16 cellular contexts compared by ENCODE assay signal in genomic region chr18:31509571-31509970, GRCh38. TPM values are rescaled to one million over a fixed set of nuclear protein-coding genes. Genes with fewer than 3 reads are reported as not detected.
"Had no signal": no experiment of that assay in that cellular context is flagged by ENCODE, and none has a peak within 500 bp of the region (broad histone marks: within the 10 kb centered on the region; RNA-seq: fewer than 3 reads in every experiment).

No MANE protein-coding gene starts in this region.

- ATAC-seq: activated naive CD4-positive, alpha-beta T cell treated with anti-CD3 and anti-CD28 coated beads, Interleukin-2, amount 50 U/mL, for 72 hours; gastroesophageal sphincter; natural killer cell; sciatic nerve; stimulated activated memory B cell treated with anti-CD40 and anti-IgM and Interleukin-4, amounts not matched to agents 10 μg/mL and 1 μg/mL and 100 μg/mL, for 72 hours had no signal

- H3K27ac ChIP-seq: adrenal gland, gastroesophageal sphincter, heart left ventricle, ovary, thoracic aorta, WERI-Rb-1 had no signal

- H3K27me3 ChIP-seq: cardiac muscle cell, gastroesophageal sphincter, heart left ventricle, ovary had no signal

- DNase-seq: activated CD4-positive, alpha-beta T cell treated with anti-CD3 and anti-CD28 coated beads, Interleukin-2, amount 50 U/mL, for 4 hours; activated gamma-delta T cell; adrenal gland; erythroblast; heart left ventricle; immature natural killer cell; natural killer cell; ovary; stimulated activated CD4-positive, alpha-beta T cell treated with anti-CD3 and anti-CD28 coated beads, Interleukin-4, amount 100 ng/mL, for 4 hours; WERI-Rb-1 had no signal

- H3K4me3 ChIP-seq: adrenal gland, cardiac muscle cell, gastroesophageal sphincter, heart left ventricle, ovary, thoracic aorta had no signal

- H3K36me3 ChIP-seq: adrenal gland, cardiac muscle cell, gastroesophageal sphincter, heart left ventricle, ovary, thoracic aorta, WERI-Rb-1 had no signal

- H3K4me1 ChIP-seq: adrenal gland, gastroesophageal sphincter had no signal

- H3K9me3 ChIP-seq: adrenal gland, gastroesophageal sphincter, ovary, thoracic aorta had no signal

RNA-seq across cellular contexts. Expression of gene DSG2, which starts 11.6 kb away (rescaled TPM):
- polyA plus RNA-seq: immature natural killer cell had no signal
